In the genomic region with DNA sequence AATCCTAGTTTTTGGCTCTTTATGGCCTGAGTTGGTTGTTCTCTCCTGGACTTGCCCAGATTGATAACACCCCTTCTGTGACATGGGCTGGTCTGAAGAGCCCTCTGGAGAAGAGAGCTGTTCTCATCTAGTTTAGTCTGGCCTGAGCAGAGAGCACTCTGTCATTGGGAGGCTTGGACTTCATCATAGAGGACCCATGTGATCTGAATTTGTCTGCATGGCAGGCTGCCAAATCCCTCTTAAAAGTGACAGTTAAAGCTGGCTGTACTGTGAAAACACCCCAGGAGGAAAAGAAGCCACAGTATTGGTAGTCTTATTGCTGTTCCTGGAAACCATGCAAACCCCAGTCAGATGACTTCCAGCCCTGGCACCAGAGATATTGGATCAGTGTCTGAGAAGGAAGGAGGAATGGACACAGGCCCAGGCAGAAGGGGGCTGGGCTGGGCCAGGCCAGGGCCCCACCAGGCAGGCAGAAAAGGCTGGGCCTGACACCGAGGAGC, we compare ENCODE assay signal across 8 cellular contexts. TPM values are rescaled to one million over a fixed set of nuclear protein-coding genes. Genes with fewer than 3 reads are reported as not detected.
DNase-seq lines count a peak whose midpoint lies in the region; ATAC-seq, FAIRE-seq and TF ChIP-seq lines count a peak whose summit lies in the region.

No MANE protein-coding gene starts in this region.

- no peaks in the 10 kb centered on the region for H3K36me3 Mint-ChIP-seq in activated T-helper 1 cell treated with anti-CD3 and anti-CD28 coated beads, Interleukin-12 subunit alpha, Interleukin-12 subunit beta, Interleukin-2, Interleukin-4 antibody, amounts not matched to agents 30 ng/mL and 10 ng/mL and 1 ng/mL, durations not matched to agents 14 hours and 24 hours and 36 hours (ENCODE audit: low read depth)

- DNase-seq in CMK (ENCODE audit: low read depth) (peak; percentile 64), NAMALWA (ENCODE audit: low spot score) (peak; percentile 52), left ventricle myocardium inferior (peak; percentile 69), spleen (no peak), SW 1271 (lab: John Stamatoyannopoulos, UW) (no peak), GM12892 (ENCODE audit: insufficient read length) (no peak)
- DNase-seq in activated T-helper 1 cell treated with anti-CD3 and anti-CD28 coated beads, Interleukin-12 subunit alpha, Interleukin-12 subunit beta, Interleukin-2, Interleukin-4 antibody, amounts not matched to agents 30 ng/mL and 10 ng/mL and 1 ng/mL, durations not matched to agents 14 hours and 24 hours and 36 hours (ENCODE audit: low spot score), result no peak

- peak overlapping the region; percentile 89 for H3K27ac ChIP-seq in left ventricle myocardium inferior (replicated peaks)
- H3K27ac ChIP-seq in spleen, result peak overlapping the region in 6 of 8 donors; percentile 43 to 67 (median 52)

- no peaks in the 10 kb centered on the region for H3K36me3 ChIP-seq in left ventricle myocardium inferior
- H3K36me3 ChIP-seq in spleen, result no peaks in the 10 kb centered on the region

- TF ChIP-seq CTCF in left ventricle myocardium inferior (IDR thresholded peaks at IDR 0.05; ENCODE audit: borderline replicate concordance), result no peak
- TF ChIP-seq CTCF in spleen (IDR thresholded peaks at IDR 0.05 in 8 of 11, conservative IDR thresholded peaks at IDR 0.05 in 3 of 11), result no peak

- H3K27me3 Mint-ChIP-seq in activated T-helper 1 cell treated with anti-CD3 and anti-CD28 coated beads, Interleukin-12 subunit alpha, Interleukin-12 subunit beta, Interleukin-2, Interleukin-4 antibody, amounts not matched to agents 30 ng/mL and 10 ng/mL and 1 ng/mL, durations not matched to agents 14 hours and 24 hours and 36 hours (ENCODE audit: insufficient read depth), result no peaks in the 10 kb centered on the region

- H3K4me3 Mint-ChIP-seq in activated T-helper 1 cell treated with anti-CD3 and anti-CD28 coated beads, Interleukin-12 subunit alpha, Interleukin-12 subunit beta, Interleukin-2, Interleukin-4 antibody, amounts not matched to agents 30 ng/mL and 10 ng/mL and 1 ng/mL, durations not matched to agents 14 hours and 24 hours and 36 hours, result peak overlapping the region; percentile 24

- H3K9me3 ChIP-seq in left ventricle myocardium inferior (replicated peaks) (no peaks in the 10 kb centered on the region), spleen (no peaks in the 10 kb centered on the region)

- H3K4me1 Mint-ChIP-seq in activated T-helper 1 cell treated with anti-CD3 and anti-CD28 coated beads, Interleukin-12 subunit alpha, Interleukin-12 subunit beta, Interleukin-2, Interleukin-4 antibody, amounts not matched to agents 30 ng/mL and 10 ng/mL and 1 ng/mL, durations not matched to agents 14 hours and 24 hours and 36 hours (ENCODE audit: low read depth), result peaks cover 74% of the 10 kb centered on the region

- no peak for FAIRE-seq in GM12892 (lab: Jason Lieb, UNC)

- WGBS in spleen, 5 donors, result 39 to 60% (median 56%) methylated on average over 1 of the region's 1 CpG

- H3K27me3 ChIP-seq in left ventricle myocardium inferior (ENCODE audit: low read depth), result no peaks in the 10 kb centered on the region
- peaks cover 0 to 1% (median 0%) of the 10 kb centered on the region in 7 donors for H3K27me3 ChIP-seq in spleen (replicated peaks in 1 of 7)

- H3K27ac Mint-ChIP-seq in activated T-helper 1 cell treated with anti-CD3 and anti-CD28 coated beads, Interleukin-12 subunit alpha, Interleukin-12 subunit beta, Interleukin-2, Interleukin-4 antibody, amounts not matched to agents 30 ng/mL and 10 ng/mL and 1 ng/mL, durations not matched to agents 14 hours and 24 hours and 36 hours, result peak overlapping the region; percentile 62

- TF ChIP-seq POLR2A in spleen (IDR thresholded peaks at IDR 0.05) (no peak), GM12892 (IDR thresholded peaks at IDR 0.05; ENCODE audit: low read depth, low read length) (no peak)

- peaks cover 24% of the 10 kb centered on the region for H3K4me1 ChIP-seq in left ventricle myocardium inferior
- H3K4me1 ChIP-seq in spleen, result peaks cover 5 to 19% (median 13%) of the 10 kb centered on the region in 6 donors

- intact Hi-C loops in activated T-helper 1 cell treated with anti-CD3 and anti-CD28 coated beads, Interleukin-12 subunit alpha, Interleukin-12 subunit beta, Interleukin-2, Interleukin-4 antibody, amounts not matched to agents 30 ng/mL and 10 ng/mL and 1 ng/mL, durations not matched to agents 14 hours and 24 hours and 36 hours (cut with micrococcal nuclease), result no loop called here
- intact Hi-C loops in left ventricle myocardium inferior (cut with micrococcal nuclease), result no loop called here
- intact Hi-C loops in spleen (cut with DNase I; ENCODE audit: low total_unique reads), result no loop called here

- H3K4me3 ChIP-seq in left ventricle myocardium inferior, result no peak overlapping the region
- no peak overlapping the region for H3K4me3 ChIP-seq in spleen

- peaks cover 3% of the 10 kb centered on the region for H3K9me3 Mint-ChIP-seq in activated T-helper 1 cell treated with anti-CD3 and anti-CD28 coated beads, Interleukin-12 subunit alpha, Interleukin-12 subunit beta, Interleukin-2, Interleukin-4 antibody, amounts not matched to agents 30 ng/mL and 10 ng/mL and 1 ng/mL, durations not matched to agents 14 hours and 24 hours and 36 hours

- no peak for ATAC-seq in HG02970 (IDR thresholded peaks at IDR 0.05; ENCODE audit: low FRiP score, unreplicated experiment)

RNA-seq across cellular contexts. Expression of gene WDR31, which starts 3.7 kb away (rescaled TPM):
- 1.9 and 2.2 TPM in 2 replicates for total RNA-seq in activated T-helper 1 cell treated with anti-CD3 and anti-CD28 coated beads, Interleukin-12 subunit alpha, Interleukin-12 subunit beta, Interleukin-2, Interleukin-4 antibody, amounts not matched to agents 30 ng/mL and 10 ng/mL and 1 ng/mL, durations not matched to agents 14 hours and 24 hours and 36 hours
- total RNA-seq in left ventricle myocardium inferior (12.4 TPM), spleen (1 to 10 TPM in 3 of 7 donors, under 1 TPM in 4; 0.46 to 2.3 (median 0.94) TPM)
- polyA plus RNA-seq in spleen, result under 1 TPM; 0.15 to 0.35 (median 0.27) TPM
- polyA plus RNA-seq in GM12892 (2012; ENCODE audit: missing spikeins), result 0.98 TPM

RNA-seq across cellular contexts. Expression of gene BSPRY, which starts 5.6 kb away (rescaled TPM):
- 12.3 and 12.8 TPM in 2 replicates for total RNA-seq in activated T-helper 1 cell treated with anti-CD3 and anti-CD28 coated beads, Interleukin-12 subunit alpha, Interleukin-12 subunit beta, Interleukin-2, Interleukin-4 antibody, amounts not matched to agents 30 ng/mL and 10 ng/mL and 1 ng/mL, durations not matched to agents 14 hours and 24 hours and 36 hours
- total RNA-seq in left ventricle myocardium inferior (0.25 TPM), spleen (1 to 10 TPM in 3 of 7 donors, under 1 TPM in 4; 0.47 to 1.7 (median 0.79) TPM)
- under 1 TPM; 0.26 to 0.77 (median 0.26) TPM for polyA plus RNA-seq in spleen
- polyA plus RNA-seq in GM12892 (2012; ENCODE audit: missing spikeins), result 1.4 TPM

RNA-seq across cellular contexts. Expression of gene HDHD3, which starts 33.0 kb away (rescaled TPM):
- 15.7 and 18.5 TPM in 2 replicates for total RNA-seq in activated T-helper 1 cell treated with anti-CD3 and anti-CD28 coated beads, Interleukin-12 subunit alpha, Interleukin-12 subunit beta, Interleukin-2, Interleukin-4 antibody, amounts not matched to agents 30 ng/mL and 10 ng/mL and 1 ng/mL, durations not matched to agents 14 hours and 24 hours and 36 hours
- total RNA-seq in left ventricle myocardium inferior, result 8.9 TPM
- total RNA-seq in spleen, result 10 to 100 TPM; 13.5 to 38.3 (median 16.7) TPM
- 10 to 100 TPM; 17.2 to 26.0 (median 23.8) TPM for polyA plus RNA-seq in spleen
- polyA plus RNA-seq in GM12892 (2012; ENCODE audit: missing spikeins), result 11.8 TPM

RNA-seq across cellular contexts. Expression of gene RNF183, which starts 40.6 kb away (rescaled TPM):
- not detected in 2 replicates for total RNA-seq in activated T-helper 1 cell treated with anti-CD3 and anti-CD28 coated beads, Interleukin-12 subunit alpha, Interleukin-12 subunit beta, Interleukin-2, Interleukin-4 antibody, amounts not matched to agents 30 ng/mL and 10 ng/mL and 1 ng/mL, durations not matched to agents 14 hours and 24 hours and 36 hours
- total RNA-seq in left ventricle myocardium inferior, result not detected
- under 1 TPM in 1 of 7 donors, not detected in 6; 0.35 TPM for total RNA-seq in spleen
- under 1 TPM; 0.06 to 0.09 (median 0.08) TPM for polyA plus RNA-seq in spleen
- polyA plus RNA-seq in GM12892 (2012; ENCODE audit: missing spikeins), result 8.7 TPM

RNA-seq across cellular contexts. Expression of gene ALAD, which starts 57.3 kb away (rescaled TPM):
- total RNA-seq in activated T-helper 1 cell treated with anti-CD3 and anti-CD28 coated beads, Interleukin-12 subunit alpha, Interleukin-12 subunit beta, Interleukin-2, Interleukin-4 antibody, amounts not matched to agents 30 ng/mL and 10 ng/mL and 1 ng/mL, durations not matched to agents 14 hours and 24 hours and 36 hours, result 23.0 and 23.7 TPM in 2 replicates
- 75.6 TPM for total RNA-seq in left ventricle myocardium inferior
- total RNA-seq in spleen, result 10 to 100 TPM; 19.3 to 31.1 (median 29.5) TPM
- 10 to 100 TPM; 14.4 to 21.7 (median 15.9) TPM for polyA plus RNA-seq in spleen
- 15.1 TPM for polyA plus RNA-seq in GM12892 (2012; ENCODE audit: missing spikeins)

Comparison
In these comparisons a context has a peak if more than half of its experiments do, and no peak if none do; other contexts are left out.
1. DNase-seq: peak in CMK (single experiment), NAMALWA (single experiment) and left ventricle myocardium inferior (single experiment); none in activated T-helper 1 cell treated with anti-CD3 and anti-CD28 coated beads, Interleukin-12 subunit alpha, Interleukin-12 subunit beta, Interleukin-2, Interleukin-4 antibody, amounts not matched to agents 30 ng/mL and 10 ng/mL and 1 ng/mL, durations not matched to agents 14 hours and 24 hours and 36 hours (single experiment), spleen (single experiment), SW 1271 (0 of 2) and GM12892 (single experiment).